Comparison of ENCODE assay signal across 11 cellular contexts in genomic region chr14:52741865-52742264, GRCh38. TPM values are rescaled to one million over a fixed set of nuclear protein-coding genes. Genes with fewer than 3 reads are reported as not detected.
DNase-seq lines count a peak whose midpoint lies in the region; ATAC-seq and TF ChIP-seq lines count a peak whose summit lies in the region.
"Had no signal": no experiment of that assay in that cellular context is flagged by ENCODE, and none has a peak within 500 bp of the region (broad histone marks: within the 10 kb centered on the region; RNA-seq: fewer than 3 reads in every experiment).

No MANE protein-coding gene starts in this region.

- H3K4me2 ChIP-seq in OCI-LY7 (ENCODE audit: low read length): peak overlapping the region; percentile 94
- no peak overlapping the region for H3K4me2 ChIP-seq in mesenchymal stem cell (ENCODE audit: low read length, poor library complexity, severe bottlenecking)

- H3K79me2 ChIP-seq in OCI-LY7 (ENCODE audit: insufficient read depth, low read depth, low read length): peaks cover 59% of the 10 kb centered on the region

- H4K8ac ChIP-seq in mesenchymal stem cell (ENCODE audit: low read length): no peak overlapping the region

- peaks cover 60 to 86% (median 79%) of the 10 kb centered on the region in 3 donors for H3K4me1 Mint-ChIP-seq in CD8-positive, alpha-beta memory T cell

- peak; percentile 38 for ATAC-seq in GM19395 (IDR thresholded peaks at IDR 0.05; ENCODE audit: unreplicated experiment)
- ATAC-seq: left colon had no signal

- H4K20me1 ChIP-seq in OCI-LY7 (ENCODE audit: insufficient read depth, low read length): no peaks in the 10 kb centered on the region

- no peak overlapping the region for H2BK120ac ChIP-seq in mesenchymal stem cell (ENCODE audit: low read depth, low read length)

- H3K79me1 ChIP-seq in mesenchymal stem cell (replicated peaks; ENCODE audit: low read length, poor library complexity, severe bottlenecking): peaks cover 12% of the 10 kb centered on the region

- no peak overlapping the region for H2AK5ac ChIP-seq in mesenchymal stem cell (ENCODE audit: low read length, severe bottlenecking)

- TF ChIP-seq CTCF in OCI-LY7 (conservative IDR thresholded peaks at IDR 0.05; ENCODE audit: low read length): no peak

- peak overlapping the region; percentile 57 for H3K27ac ChIP-seq in CD8-positive, alpha-beta memory T cell (ENCODE audit: low read depth, low read length)
- H3K27ac ChIP-seq in OCI-LY7 (ENCODE audit: low read depth, low read length, poor library complexity, severe bottlenecking) (peak overlapping the region; percentile 93), mesenchymal stem cell (ENCODE audit: low read length, poor library complexity, severe bottlenecking) (no peak overlapping the region)

- H2AFZ ChIP-seq in OCI-LY7 (ENCODE audit: low read length) (peak overlapping the region; percentile 95), mesenchymal stem cell (ENCODE audit: low read depth, low read length) (no peak overlapping the region)

- H3K27me3 Mint-ChIP-seq in CD8-positive, alpha-beta memory T cell: no peaks in the 10 kb centered on the region

- no peaks in the 10 kb centered on the region for H3K9me2 ChIP-seq in OCI-LY7 (ENCODE audit: insufficient read depth, low read length)

- H2BK12ac ChIP-seq in mesenchymal stem cell (ENCODE audit: low read length in 2 of 2): no peak overlapping the region

- H2BK15ac ChIP-seq in mesenchymal stem cell (ENCODE audit: low read depth, poor library complexity, severe bottlenecking): no peak overlapping the region

- no peak overlapping the region for H2BK5ac ChIP-seq in mesenchymal stem cell (ENCODE audit: low read depth, low read length, poor library complexity, severe bottlenecking)

- H3K4me3 ChIP-seq in CD8-positive, alpha-beta memory T cell (ENCODE audit: low read length): peak overlapping the region; percentile 53
- H3K4me3 ChIP-seq in OCI-LY7 (ENCODE audit: low read depth, low read length, poor library complexity, severe bottlenecking) (peak overlapping the region; percentile 50), mesenchymal stem cell (ENCODE audit: insufficient read depth in 1 of 2, low read depth in 1 of 2, low read length in 2 of 2) (no peak overlapping the region)

- no peaks in the 10 kb centered on the region for H3K9me3 ChIP-seq in CD8-positive, alpha-beta memory T cell (ENCODE audit: low read length)
- no peaks in the 10 kb centered on the region for H3K9me3 ChIP-seq in OCI-LY7 (ENCODE audit: low read length)
- no peaks in the 10 kb centered on the region for H3K9me3 ChIP-seq in mesenchymal stem cell (ENCODE audit: control insufficient read depth, low read length)

- CTCF ChIA-PET in CD8-positive, alpha-beta memory T cell (lab: Charles Lee): interaction anchor here (1.0 to 2.1 kb wide), 8 partner anchors 11 to 219 kb away, joined by 3 to 13 read pairs (median 3); partner anchors contain the start of gene STYX
- CTCF ChIA-PET in OCI-LY7 (lab: Charles Lee; ENCODE audit: unreplicated experiment): interaction anchor here (1.1 to 1.9 kb wide), 2 partner anchors 17 to 190 kb away, joined by 3 to 5 read pairs; partner anchors contain the start of gene TXNDC16

- no peak overlapping the region for H3K4ac ChIP-seq in mesenchymal stem cell (ENCODE audit: low read depth in 1 of 2, low read length in 2 of 2)

- no peaks in the 10 kb centered on the region for H3K9me3 Mint-ChIP-seq in CD8-positive, alpha-beta memory T cell
- H3K9me3 Mint-ChIP-seq: H9 had no signal

- peak overlapping the region; percentile 67 to 90 (median 83) for H3K4me3 Mint-ChIP-seq in CD8-positive, alpha-beta memory T cell
- H3K4me3 Mint-ChIP-seq: H9 had no signal

- DNase-seq in CD8-positive, alpha-beta memory T cell: peak in 2 of 5 donors; percentile 13 to 48
- DNase-seq in OCI-LY7 (ENCODE audit: low spot score) (peak; percentile 26), mesenchymal stem cell (no peak), medulla oblongata (ENCODE audit: extremely low spot score) (no peak), SIG-M5 (lab: John Stamatoyannopoulos, UW) (no peak)
- DNase-seq in stimulated activated CD4-positive, alpha-beta T cell treated with anti-CD3 and anti-CD28 coated beads, Interleukin-2, amount 100 ng/mL, for 24 hours: no peak
- no peak for DNase-seq in activated effector memory CD4-positive, alpha-beta T cell treated with Interleukin-2 at 50 U/mL for 16 hours
- DNase-seq: H9, left colon, NCI-H1417 treated with DMSO at 0.1 percent for 48 hours had no signal

- peaks cover 7% of the 10 kb centered on the region for H3K36me3 ChIP-seq in CD8-positive, alpha-beta memory T cell (ENCODE audit: insufficient read depth, low read length)
- H3K36me3 ChIP-seq in OCI-LY7 (ENCODE audit: insufficient read depth, low read length): peaks cover 21% of the 10 kb centered on the region
- peaks cover 5 to 21% of the 10 kb centered on the region in 2 experiments for H3K36me3 ChIP-seq in mesenchymal stem cell (ENCODE audit: control insufficient read depth in 1 of 2, insufficient read depth in 2 of 2, low read depth in 1 of 2, low read length in 2 of 2)

- no peaks in the 10 kb centered on the region for H3K27me3 ChIP-seq in CD8-positive, alpha-beta memory T cell (ENCODE audit: insufficient read depth, low read length, poor library complexity, severe bottlenecking)
- H3K27me3 ChIP-seq in mesenchymal stem cell (ENCODE audit: control insufficient read depth in 1 of 2, insufficient read depth in 1 of 2, low read length in 2 of 2): no peaks in the 10 kb centered on the region

- no peak overlapping the region for H3K14ac ChIP-seq in mesenchymal stem cell (ENCODE audit: low read length in 2 of 2)

- H4K91ac ChIP-seq in mesenchymal stem cell (ENCODE audit: low read length): no peak overlapping the region

- peaks cover 79% of the 10 kb centered on the region for H3K4me1 ChIP-seq in CD8-positive, alpha-beta memory T cell (ENCODE audit: insufficient read depth, low read length)
- H3K4me1 ChIP-seq in OCI-LY7 (ENCODE audit: insufficient read depth, low read length, poor library complexity, severe bottlenecking) (peaks cover 27% of the 10 kb centered on the region), mesenchymal stem cell (ENCODE audit: control insufficient read depth, insufficient read depth, low read depth, low read length) (no peaks in the 10 kb centered on the region)

- intact Hi-C loops in OCI-LY7 (cut with micrococcal nuclease; ENCODE audit: unreplicated experiment): no loop called here

- H3K27ac Mint-ChIP-seq in CD8-positive, alpha-beta memory T cell: peak overlapping the region; percentile 88 to 98 (median 96)

- no peak overlapping the region for H3K18ac ChIP-seq in mesenchymal stem cell (ENCODE audit: low read depth in 1 of 2, low read length in 2 of 2)

- BruUV-seq in OCI-LY7 (replicated peaks; lab: Mats Ljungman, UMichigan): TSS peak; percentile 75

- POLR2A ChIA-PET in CD8-positive, alpha-beta memory T cell (lab: Charles Lee): interaction anchor here (0.7 to 2.0 kb wide), 10 partner anchors 10 to 210 kb away, joined by 3 to 22 read pairs (median 4); partner anchors contain the start of genes ERO1A, GPR137C, STYX and TXNDC16
- POLR2A ChIA-PET in OCI-LY7 (lab: Charles Lee): interaction anchor here (0.5 to 2.4 kb wide), 15 partner anchors 8 to 787 kb away, joined by 3 to 13 read pairs (median 4); partner anchors contain the start of gene STYX

- H3K36me3 Mint-ChIP-seq in CD8-positive, alpha-beta memory T cell: peaks cover 3 to 35% (median 11%) of the 10 kb centered on the region in 3 donors

- no peak overlapping the region for H3K23ac ChIP-seq in mesenchymal stem cell (ENCODE audit: low read length in 2 of 2)

- H3K9ac ChIP-seq in mesenchymal stem cell (ENCODE audit: low read length): peak overlapping the region; percentile 65

RNA-seq across cellular contexts. Expression of gene STYX, which starts 11.9 kb away (rescaled TPM):
- 10 to 100 TPM; 20.9 to 21.2 TPM for total RNA-seq in CD8-positive, alpha-beta memory T cell
- 25.4 TPM for polyA plus RNA-seq in CD8-positive, alpha-beta memory T cell
- total RNA-seq in OCI-LY7 (2014; rRNA removed; shearing (Covaris generic)): 4.7 and 7.6 TPM in 2 replicates
- 12.5 and 15.9 TPM in 2 replicates for total RNA-seq in OCI-LY7 (2022)
- polyA plus RNA-seq in mesenchymal stem cell (2013, experiment 1 of 2): 16.8 TPM
- 17.3 TPM for polyA plus RNA-seq in mesenchymal stem cell (2013, experiment 2 of 2)

RNA-seq across cellular contexts. Expression of gene PSMC6, which starts 34.9 kb away (rescaled TPM):
- 100 to 1,000 TPM; 113 to 123 TPM for total RNA-seq in CD8-positive, alpha-beta memory T cell
- 54.3 TPM for polyA plus RNA-seq in CD8-positive, alpha-beta memory T cell
- total RNA-seq in OCI-LY7 (2014; rRNA removed; shearing (Covaris generic)): 82.8 and 85.4 TPM in 2 replicates
- 86.3 and 98.3 TPM in 2 replicates for total RNA-seq in OCI-LY7 (2022)
- 62.7 TPM for polyA plus RNA-seq in mesenchymal stem cell (2013, experiment 1 of 2)
- 66.8 TPM for polyA plus RNA-seq in mesenchymal stem cell (2013, experiment 2 of 2)

RNA-seq across cellular contexts. Expression of gene ERO1A, which starts 46.5 kb away (rescaled TPM):
- 10 to 100 TPM; 87.6 to 96.6 TPM for total RNA-seq in CD8-positive, alpha-beta memory T cell
- 47.0 TPM for polyA plus RNA-seq in CD8-positive, alpha-beta memory T cell
- total RNA-seq in OCI-LY7 (2014; rRNA removed; shearing (Covaris generic)): 35.2 and 43.7 TPM in 2 replicates
- 63.6 and 71.5 TPM in 2 replicates for total RNA-seq in OCI-LY7 (2022)
- 86.7 TPM for polyA plus RNA-seq in mesenchymal stem cell (2013, experiment 1 of 2)
- polyA plus RNA-seq in mesenchymal stem cell (2013, experiment 2 of 2): 88.2 TPM

RNA-seq across cellular contexts. Expression of gene GNPNAT1, which starts 49.5 kb away (rescaled TPM):
- total RNA-seq in CD8-positive, alpha-beta memory T cell: 10 to 100 TPM; 35.0 to 36.0 TPM
- polyA plus RNA-seq in CD8-positive, alpha-beta memory T cell: 11.2 TPM
- 13.3 and 15.5 TPM in 2 replicates for total RNA-seq in OCI-LY7 (2014; rRNA removed; shearing (Covaris generic))
- total RNA-seq in OCI-LY7 (2022): 29.1 and 29.3 TPM in 2 replicates
- 24.7 TPM for polyA plus RNA-seq in mesenchymal stem cell (2013, experiment 1 of 2)
- 30.8 TPM for polyA plus RNA-seq in mesenchymal stem cell (2013, experiment 2 of 2)

Comparison
In these comparisons a context has a peak if more than half of its experiments do, and no peak if none do; other contexts are left out.
1. H3K4me3 ChIP-seq: peak in CD8-positive, alpha-beta memory T cell (single experiment) and OCI-LY7 (single experiment); none in mesenchymal stem cell (0 of 2).